In genomic region chr17:1275962-1276736, GRCh38 we compare ENCODE assay signal across 1 cellular context.
TF ChIP-seq lines count a peak whose summit lies in the region.

No MANE protein-coding gene starts in this region.

TF ChIP-seq in K562, 482 proteins besides CTCF, POLR2A, EP300 and RAD21:
- TF ChIP-seq, protein P1, sequence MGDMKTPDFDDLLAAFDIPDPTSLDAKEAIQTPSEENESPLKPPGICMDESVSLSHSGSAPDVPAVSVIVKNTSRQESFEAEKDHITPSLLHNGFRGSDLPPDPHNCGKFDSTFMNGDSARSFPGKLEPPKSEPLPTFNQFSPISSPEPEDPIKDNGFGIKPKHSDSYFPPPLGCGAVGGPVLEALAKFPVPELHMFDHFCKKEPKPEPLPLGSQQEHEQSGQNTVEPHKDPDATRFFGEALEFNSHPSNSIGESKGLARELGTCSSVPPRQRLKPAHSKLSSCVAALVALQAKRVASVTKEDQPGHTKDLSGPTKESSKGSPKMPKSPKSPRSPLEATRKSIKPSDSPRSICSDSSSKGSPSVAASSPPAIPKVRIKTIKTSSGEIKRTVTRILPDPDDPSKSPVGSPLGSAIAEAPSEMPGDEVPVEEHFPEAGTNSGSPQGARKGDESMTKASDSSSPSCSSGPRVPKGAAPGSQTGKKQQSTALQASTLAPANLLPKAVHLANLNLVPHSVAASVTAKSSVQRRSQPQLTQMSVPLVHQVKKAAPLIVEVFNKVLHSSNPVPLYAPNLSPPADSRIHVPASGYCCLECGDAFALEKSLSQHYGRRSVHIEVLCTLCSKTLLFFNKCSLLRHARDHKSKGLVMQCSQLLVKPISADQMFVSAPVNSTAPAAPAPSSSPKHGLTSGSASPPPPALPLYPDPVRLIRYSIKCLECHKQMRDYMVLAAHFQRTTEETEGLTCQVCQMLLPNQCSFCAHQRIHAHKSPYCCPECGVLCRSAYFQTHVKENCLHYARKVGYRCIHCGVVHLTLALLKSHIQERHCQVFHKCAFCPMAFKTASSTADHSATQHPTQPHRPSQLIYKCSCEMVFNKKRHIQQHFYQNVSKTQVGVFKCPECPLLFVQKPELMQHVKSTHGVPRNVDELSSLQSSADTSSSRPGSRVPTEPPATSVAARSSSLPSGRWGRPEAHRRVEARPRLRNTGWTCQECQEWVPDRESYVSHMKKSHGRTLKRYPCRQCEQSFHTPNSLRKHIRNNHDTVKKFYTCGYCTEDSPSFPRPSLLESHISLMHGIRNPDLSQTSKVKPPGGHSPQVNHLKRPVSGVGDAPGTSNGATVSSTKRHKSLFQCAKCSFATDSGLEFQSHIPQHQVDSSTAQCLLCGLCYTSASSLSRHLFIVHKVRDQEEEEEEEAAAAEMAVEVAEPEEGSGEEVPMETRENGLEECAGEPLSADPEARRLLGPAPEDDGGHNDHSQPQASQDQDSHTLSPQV (IDR thresholded peaks at IDR 0.05) = no peak
- TF ChIP-seq FUS (optimal IDR thresholded peaks at IDR 0.05; ENCODE audit: low read depth, low read length) = no peak
- no peak for TF ChIP-seq CBFA2T2 (conservative IDR thresholded peaks at IDR 0.05)
- TF ChIP-seq PURB (CRISPR knock-in tag; IDR thresholded peaks at IDR 0.05; ENCODE audit: low read depth) = no peak
- TF ChIP-seq CGGBP1 (CRISPR knock-in tag; IDR thresholded peaks at IDR 0.05) = no peak
- TF ChIP-seq STAT5B (CRISPR knock-in tag; IDR thresholded peaks at IDR 0.05) = no peak
- TF ChIP-seq ZNF449 (CRISPR knock-in tag; IDR thresholded peaks at IDR 0.05) = no peak
- no peak for TF ChIP-seq ARID3B (CRISPR knock-in tag; IDR thresholded peaks at IDR 0.05; ENCODE audit: borderline replicate concordance)
- no peak for TF ChIP-seq LCOR (CRISPR knock-in tag; IDR thresholded peaks at IDR 0.05)
- TF ChIP-seq MAZ (CRISPR knock-in tag; conservative IDR thresholded peaks at IDR 0.05 in 1 of 2, IDR thresholded peaks at IDR 0.05 in 1 of 2) = 0 out of 4 replicates have a peak, but pooled peaks of 1 of the 2 experiments have one; percentile 24
- no peak for TF ChIP-seq NR2C2 (CRISPR knock-in tag; IDR thresholded peaks at IDR 0.05)
- TF ChIP-seq NR2C2 (tag; IDR thresholded peaks at IDR 0.05) = no peak
- no peak for TF ChIP-seq ETV6 (IDR thresholded peaks at IDR 0.05; ENCODE audit: borderline replicate concordance in 1 of 2, low read depth in 2 of 2, low read length in 1 of 2)
- TF ChIP-seq ETV6 (CRISPR knock-in tag; IDR thresholded peaks at IDR 0.05; ENCODE audit: borderline replicate concordance) = no peak
- TF ChIP-seq STAG1 (CRISPR knock-in tag; IDR thresholded peaks at IDR 0.05; ENCODE audit: borderline replicate concordance) = peak; percentile 71; the same call in 1 of the 2 replicates
- no peak for TF ChIP-seq ATF3 (IDR thresholded peaks at IDR 0.05)
- no peak for TF ChIP-seq ATF3 (CRISPR knock-in tag; conservative IDR thresholded peaks at IDR 0.05)
- TF ChIP-seq POLR3A (IDR thresholded peaks at IDR 0.05; ENCODE audit: borderline replicate concordance, extremely low read depth, insufficient read depth, insufficient read length) = no peak
- TF ChIP-seq ZBTB7A (IDR thresholded peaks at IDR 0.05; ENCODE audit: borderline replicate concordance, control insufficient read depth, low read depth, low read length) = peak; percentile 59; the same call in 1 of the 2 replicates
- no peak for TF ChIP-seq POLR2B (IDR thresholded peaks at IDR 0.05; ENCODE audit: low read depth, partially characterized antibody)
- no peak for TF ChIP-seq VEZF1 (CRISPR knock-in tag; IDR thresholded peaks at IDR 0.05)
- peak; percentile 74 for TF ChIP-seq SMC3 (conservative IDR thresholded peaks at IDR 0.05; ENCODE audit: insufficient read depth, low read depth, low read length)
- TF ChIP-seq RNF219 (CRISPR knock-in tag; IDR thresholded peaks at IDR 0.05) = no peak
- no peak for TF ChIP-seq SNIP1 (IDR thresholded peaks at IDR 0.05; ENCODE audit: low read depth)
- no peak for TF ChIP-seq ZFP30 (CRISPR knock-in tag; IDR thresholded peaks at IDR 0.05; ENCODE audit: borderline replicate concordance)
- no peak for TF ChIP-seq HDAC3 (IDR thresholded peaks at IDR 0.05; ENCODE audit: borderline replicate concordance, partially characterized antibody)
- peak; percentile 36; the same call in 1 of the 2 replicates for TF ChIP-seq TFAP4 (CRISPR knock-in tag; IDR thresholded peaks at IDR 0.05; ENCODE audit: borderline replicate concordance)
